8 cellular contexts compared by ENCODE assay signal in genomic region chr19:34678085-34678412, GRCh38. TPM values are rescaled to one million over a fixed set of nuclear protein-coding genes. Genes with fewer than 3 reads are reported as not detected.
A peak's percentile ranks its signal among the peaks of the same experiment; 100 is the strongest.
DNase-seq lines count a peak whose midpoint lies in the region; ATAC-seq and TF ChIP-seq lines count a peak whose summit lies in the region.

No MANE protein-coding gene starts in this region.

- H3K4me1 Mint-ChIP-seq in CD4-positive, CD25-positive, alpha-beta regulatory T cell = peaks cover 8 to 44% (median 23%) of the 10 kb centered on the region in 4 donors
- H3K4me1 Mint-ChIP-seq in endodermal cell (peaks cover 2% of the 10 kb centered on the region), neural progenitor cell (peaks cover 13% of the 10 kb centered on the region)

- H3K27ac Mint-ChIP-seq in CD4-positive, CD25-positive, alpha-beta regulatory T cell = peak overlapping the region; percentile 93 to 100 (median 96)
- H3K27ac Mint-ChIP-seq in endodermal cell (peak overlapping the region; percentile 95), neural progenitor cell (no peak overlapping the region)

- H3K79me2 ChIP-seq in OCI-LY3 (ENCODE audit: low read length) (no peaks in the 10 kb centered on the region), neural progenitor cell (ENCODE audit: low read depth) (peaks cover 10% of the 10 kb centered on the region)

- peak overlapping the region; percentile 83 for H3K27ac ChIP-seq in CD4-positive, CD25-positive, alpha-beta regulatory T cell (ENCODE audit: insufficient read depth, low read length, poor library complexity, severe bottlenecking)
- H3K27ac ChIP-seq in OCI-LY3 (ENCODE audit: low read length) = no peak overlapping the region
- peak overlapping the region; percentile 62 for H3K27ac ChIP-seq in endodermal cell (ENCODE audit: low read depth, low read length)
- no peak overlapping the region for H3K27ac ChIP-seq in neural progenitor cell

- DNase-seq in CD4-positive, CD25-positive, alpha-beta regulatory T cell = no peak
- no peak for DNase-seq in endodermal cell
- no peak for DNase-seq in neural progenitor cell (ENCODE audit: low spot score)
- DNase-seq in NCI-H1694 (lab: John Stamatoyannopoulos, UW) = no peak
- DNase-seq in cerebellar nuclear complex (lab: John Stamatoyannopoulos, UW) = no peak

- H3K27me3 Mint-ChIP-seq in CD4-positive, CD25-positive, alpha-beta regulatory T cell = peaks cover 20% of the 10 kb centered on the region
- H3K27me3 Mint-ChIP-seq in endodermal cell (ENCODE audit: insufficient read depth) = peaks cover 27% of the 10 kb centered on the region
- peaks cover 2% of the 10 kb centered on the region for H3K27me3 Mint-ChIP-seq in neural progenitor cell (ENCODE audit: insufficient read depth, low read depth)

- H3K9me3 ChIP-seq in CD4-positive, CD25-positive, alpha-beta regulatory T cell (ENCODE audit: control insufficient read depth in 2 of 2, low read length in 2 of 2) = peaks cover 25 to 30% of the 10 kb centered on the region in 2 experiments
- H3K9me3 ChIP-seq in OCI-LY3 (ENCODE audit: insufficient read depth, low read length) = no peaks in the 10 kb centered on the region
- H3K9me3 ChIP-seq in endodermal cell (ENCODE audit: control insufficient read depth, low read length) = peaks cover 60% of the 10 kb centered on the region
- no peaks in the 10 kb centered on the region for H3K9me3 ChIP-seq in neural progenitor cell (ENCODE audit: low read depth)

- H3K4me1 ChIP-seq in CD4-positive, CD25-positive, alpha-beta regulatory T cell (ENCODE audit: control insufficient read depth, insufficient read depth, low read length, poor library complexity, severe bottlenecking) = peaks cover 17% of the 10 kb centered on the region
- H3K4me1 ChIP-seq in OCI-LY3 (ENCODE audit: low read length) (peaks cover 5% of the 10 kb centered on the region; the same call in 1 of the 2 replicates), endodermal cell (ENCODE audit: control insufficient read depth, insufficient read depth, low read length) (no peaks in the 10 kb centered on the region), neural progenitor cell (peaks cover 6% of the 10 kb centered on the region)

- no peak for TF ChIP-seq CTCF in OCI-LY3 (IDR thresholded peaks at IDR 0.05; ENCODE audit: low read depth, low read length)
- TF ChIP-seq CTCF in endodermal cell (conservative IDR thresholded peaks at IDR 0.05) = no peak
- TF ChIP-seq CTCF in neural progenitor cell (IDR thresholded peaks at IDR 0.05) = no peak

- H2AFZ ChIP-seq in OCI-LY3 (ENCODE audit: low read depth, low read length) (peak overlapping the region; percentile 67; the same call in 1 of the 2 replicates), neural progenitor cell (replicated peaks) (peak overlapping the region; percentile 98)

- peak overlapping the region; percentile 74 for H3K4me2 ChIP-seq in OCI-LY3 (ENCODE audit: low read length)
- H3K4me2 ChIP-seq in neural progenitor cell = peak overlapping the region; percentile 70

- WGBS in endodermal cell (ENCODE audit: insufficient coverage in 1 of 2, insufficient read length in 1 of 2), 2 experiments = 18 to 20% methylated on average over 18 to 20 of the region's 20 CpGs

- H3K9ac ChIP-seq in OCI-LY3 (ENCODE audit: low read length) = no peak overlapping the region
- peak overlapping the region; percentile 85 for H3K9ac ChIP-seq in endodermal cell (ENCODE audit: extremely low read depth, low read length, poor library complexity, severe bottlenecking)
- H3K9ac ChIP-seq in neural progenitor cell = peak overlapping the region; percentile 84

- ATAC-seq in CD4-positive, CD25-positive, alpha-beta regulatory T cell (ENCODE audit: low read depth in 2 of 2) = no peak
- ATAC-seq in HG03439 (IDR thresholded peaks at IDR 0.05; ENCODE audit: unreplicated experiment) (no peak), HG02610 (IDR thresholded peaks at IDR 0.05; ENCODE audit: unreplicated experiment) (no peak)

- peaks cover 37% of the 10 kb centered on the region for H3K36me3 ChIP-seq in CD4-positive, CD25-positive, alpha-beta regulatory T cell (ENCODE audit: control insufficient read depth, insufficient read depth, low read length)
- H3K36me3 ChIP-seq in OCI-LY3 (replicated peaks; ENCODE audit: low read depth, low read length) (no peaks in the 10 kb centered on the region), endodermal cell (ENCODE audit: control insufficient read depth, insufficient read depth, low read length) (peaks cover 44% of the 10 kb centered on the region), neural progenitor cell (peaks cover 29% of the 10 kb centered on the region)

- H4K20me1 ChIP-seq in OCI-LY3 (ENCODE audit: insufficient read depth, low read length) (no peaks in the 10 kb centered on the region), neural progenitor cell (ENCODE audit: low read depth) (no peaks in the 10 kb centered on the region)

- H3K4me3 ChIP-seq in CD4-positive, CD25-positive, alpha-beta regulatory T cell (ENCODE audit: low read depth, low read length) = peak overlapping the region; percentile 78
- H3K4me3 ChIP-seq in OCI-LY3 (ENCODE audit: low read length) = peak overlapping the region; percentile 78
- peak overlapping the region; percentile 87 for H3K4me3 ChIP-seq in endodermal cell (ENCODE audit: low read length)
- H3K4me3 ChIP-seq in neural progenitor cell = peak overlapping the region; percentile 59

- H3K27me3 ChIP-seq in CD4-positive, CD25-positive, alpha-beta regulatory T cell (ENCODE audit: control insufficient read depth, insufficient read depth, low read length) = peaks cover 6% of the 10 kb centered on the region
- H3K27me3 ChIP-seq in OCI-LY3 (ENCODE audit: low read depth, low read length) (no peaks in the 10 kb centered on the region), endodermal cell (ENCODE audit: control insufficient read depth, insufficient read depth, low read length, poor library complexity, severe bottlenecking) (peaks cover 23% of the 10 kb centered on the region), neural progenitor cell (peaks cover 18% of the 10 kb centered on the region)

- H3K4me3 Mint-ChIP-seq in CD4-positive, CD25-positive, alpha-beta regulatory T cell = peak overlapping the region; percentile 93 to 99 (median 97)
- H3K4me3 Mint-ChIP-seq in endodermal cell (peak overlapping the region; percentile 80), neural progenitor cell (peak overlapping the region; percentile 90)

- H3F3A ChIP-seq in neural progenitor cell (ENCODE audit: low read depth) = peaks cover 10% of the 10 kb centered on the region

- peaks cover 0 to 35% (median 19%) of the 10 kb centered on the region in 7 donors for H3K9me3 Mint-ChIP-seq in CD4-positive, CD25-positive, alpha-beta regulatory T cell
- H3K9me3 Mint-ChIP-seq in endodermal cell = peaks cover 57% of the 10 kb centered on the region
- H3K9me3 Mint-ChIP-seq in neural progenitor cell = peaks cover 51% of the 10 kb centered on the region

- H3K36me3 Mint-ChIP-seq in CD4-positive, CD25-positive, alpha-beta regulatory T cell = peaks cover 35% of the 10 kb centered on the region
- H3K36me3 Mint-ChIP-seq in endodermal cell (ENCODE audit: low read depth) = peaks cover 45% of the 10 kb centered on the region
- peaks cover 48% of the 10 kb centered on the region for H3K36me3 Mint-ChIP-seq in neural progenitor cell

RNA-seq across cellular contexts. Expression of gene ZNF302, which starts 0.6 kb away (rescaled TPM):
- 14.6 TPM for total RNA-seq in CD4-positive, CD25-positive, alpha-beta regulatory T cell
- 10 to 100 TPM; 13.9 to 24.3 (median 16.7) TPM for polyA plus RNA-seq in CD4-positive, CD25-positive, alpha-beta regulatory T cell
- total RNA-seq in endodermal cell = 10 to 100 TPM; 24.1 to 27.4 TPM
- polyA plus RNA-seq in endodermal cell (2013, experiment 1 of 2) = 32.4 TPM
- polyA plus RNA-seq in endodermal cell (2013, experiment 2 of 2) = 26.9 TPM
- total RNA-seq in neural progenitor cell (ENCODE audit: low replicate concordance) = 50.9 and 74.5 TPM in 2 replicates

RNA-seq across cellular contexts. Expression of gene SCGB2B2, which starts 1.1 kb away (rescaled TPM):
- total RNA-seq in CD4-positive, CD25-positive, alpha-beta regulatory T cell = 0.74 TPM
- under 1 TPM in 1 of 4 donors, not detected in 3; 0.07 TPM for polyA plus RNA-seq in CD4-positive, CD25-positive, alpha-beta regulatory T cell
- total RNA-seq in endodermal cell (under 1 TPM in 1 of 2 donors, not detected in 1; 0.75 TPM), neural progenitor cell (ENCODE audit: low replicate concordance) (0.03 TPM in 1 of 2 replicates, not detected in the other)
- polyA plus RNA-seq in endodermal cell (2013, experiment 1 of 2) = not detected
- 0.33 TPM for polyA plus RNA-seq in endodermal cell (2013, experiment 2 of 2)

RNA-seq across cellular contexts. Expression of gene ZNF181, which starts 56.0 kb away (rescaled TPM):
- 4.8 TPM for total RNA-seq in CD4-positive, CD25-positive, alpha-beta regulatory T cell
- polyA plus RNA-seq in CD4-positive, CD25-positive, alpha-beta regulatory T cell = 10 to 100 TPM; 14.2 to 32.5 (median 21.7) TPM
- total RNA-seq in endodermal cell = 1 to 10 TPM; 8.1 to 8.7 TPM
- 17.9 TPM for polyA plus RNA-seq in endodermal cell (2013, experiment 1 of 2)
- polyA plus RNA-seq in endodermal cell (2013, experiment 2 of 2) = 16.3 TPM
- 20.2 and 21.7 TPM in 2 replicates for total RNA-seq in neural progenitor cell (ENCODE audit: low replicate concordance)

Comparison
In these comparisons a context has a peak if more than half of its experiments do, and no peak if none do; other contexts are left out.
1. H3K27ac ChIP-seq: peak in CD4-positive, CD25-positive, alpha-beta regulatory T cell (single experiment) and endodermal cell (single experiment); none in OCI-LY3 (single experiment) and neural progenitor cell (single experiment).
2. Peak in every context shown above with its lines, with median percentiles within 50 percentile points of each other: H3K4me3 ChIP-seq and H3K4me3 Mint-ChIP-seq.